Comparison of ENCODE assay signal across 8 cellular contexts in the genomic region with DNA sequence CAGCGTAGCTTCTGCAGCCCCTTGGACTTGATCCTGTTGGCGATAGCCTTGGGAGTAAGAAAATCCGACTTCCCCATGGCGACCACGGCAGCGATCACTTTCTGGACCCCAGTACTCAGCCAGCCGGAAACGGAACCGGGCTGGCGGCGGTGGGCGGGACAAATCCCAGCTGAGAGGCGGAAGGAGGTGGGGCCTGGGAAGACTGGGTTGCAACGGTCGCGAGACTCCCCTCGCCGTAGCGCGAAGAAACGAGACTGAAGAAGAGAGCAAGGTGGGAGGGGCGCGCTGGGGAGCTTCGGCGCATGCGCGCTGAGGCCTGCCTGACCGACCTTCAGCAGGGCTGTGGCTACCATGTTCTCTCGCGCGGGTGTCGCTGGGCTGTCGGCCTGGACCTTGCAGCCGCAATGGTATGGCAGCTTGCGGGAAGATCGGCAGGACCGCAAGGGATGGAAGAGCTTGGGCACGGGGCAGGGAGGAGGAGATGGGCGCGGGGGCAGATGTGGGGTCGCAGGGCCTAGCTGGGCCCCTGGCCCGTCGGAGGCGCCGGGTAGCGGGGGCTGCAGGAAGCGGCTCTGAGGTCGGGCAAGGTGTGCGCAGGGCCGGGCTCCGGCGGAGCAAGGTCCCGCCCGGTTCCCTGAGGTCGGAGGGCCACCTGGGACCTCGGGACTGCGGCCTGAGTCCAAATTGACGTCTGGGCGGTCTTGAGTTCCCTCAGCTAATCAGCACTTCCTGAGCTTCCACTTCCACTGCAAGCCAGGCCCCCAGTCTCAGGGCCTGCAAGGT. TPM values are rescaled to one million over a fixed set of nuclear protein-coding genes. Genes with fewer than 3 reads are reported as not detected.
DNase-seq lines count a peak whose midpoint lies in the region; ATAC-seq and TF ChIP-seq lines count a peak whose summit lies in the region.

A gene (plus strand): TSS at position 321 of the 783 bp plus-strand sequence. CDS start 31 bp downstream, at position 352.
A gene with protein sequence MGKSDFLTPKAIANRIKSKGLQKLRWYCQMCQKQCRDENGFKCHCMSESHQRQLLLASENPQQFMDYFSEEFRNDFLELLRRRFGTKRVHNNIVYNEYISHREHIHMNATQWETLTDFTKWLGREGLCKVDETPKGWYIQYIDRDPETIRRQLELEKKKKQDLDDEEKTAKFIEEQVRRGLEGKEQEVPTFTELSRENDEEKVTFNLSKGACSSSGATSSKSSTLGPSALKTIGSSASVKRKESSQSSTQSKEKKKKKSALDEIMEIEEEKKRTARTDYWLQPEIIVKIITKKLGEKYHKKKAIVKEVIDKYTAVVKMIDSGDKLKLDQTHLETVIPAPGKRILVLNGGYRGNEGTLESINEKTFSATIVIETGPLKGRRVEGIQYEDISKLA (minus strand): TSS at position 137 of the 783 bp plus-strand sequence. CDS start 60 bp downstream, at position 77.

- TF ChIP-seq CTCF in thoracic aorta (IDR thresholded peaks at IDR 0.05), result no peak

- no peaks in the 10 kb centered on the region for H3K36me3 ChIP-seq in thoracic aorta

- POLR2A ChIA-PET in HEK293T (lab: Yijun Ruan, JAX), result interaction anchor here (0.7 to 2.3 kb wide), 21 partner anchors 9 to 309 kb away, joined by 3 to 36 read pairs (median 4); a partner anchor contains a TSS

- peak; percentile 99 for ATAC-seq in thoracic aorta (ENCODE audit: insufficient number of reproducible peaks, low FRiP score, low read depth)

- peak within 1 kb of the TSS; percentile 86 for H3K4me3 ChIP-seq in thoracic aorta

- H3K4me1 ChIP-seq in thoracic aorta (ENCODE audit: control insufficient read depth in 1 of 2, low read depth in 2 of 2), result peaks cover 26 to 42% of the 10 kb centered on the region in 2 donors

- H3K27ac ChIP-seq in thoracic aorta, result peak within 1 kb of the TSS; percentile 55 to 60

- no peaks in the 10 kb centered on the region for H3K9me3 ChIP-seq in thoracic aorta

- DNase-seq in GM04503 (ENCODE audit: low read depth) (peak; percentile 71), HEK293T (ENCODE audit: extremely low spot score) (peak; percentile 98), MV-4-11 (lab: John Stamatoyannopoulos, UW) (peak; percentile 93), SK-N-DZ (ENCODE audit: low spot score) (peak; percentile 98), globus pallidus (ENCODE audit: low spot score) (peak; percentile 97), occipital lobe (lab: John Stamatoyannopoulos, UW) (peak; percentile 97), thoracic aorta (ENCODE audit: low spot score) (peak; percentile 94)
- peak; percentile 98 for DNase-seq in activated naive CD4-positive, alpha-beta T cell treated with Interleukin-2 at 50 U/mL for 16 hours

- H3K27me3 ChIP-seq in thoracic aorta (replicated peaks; ENCODE audit: insufficient read depth), result no peaks in the 10 kb centered on the region

- CTCF ChIA-PET in HEK293T (lab: Yijun Ruan, JAX), result no interaction called here

TF ChIP-seq in HEK293T, 16 proteins besides CTCF, POLR2A, EP300 and RAD21:
- TF ChIP-seq TARDBP (IDR thresholded peaks at IDR 0.05) (no peak), ELF4 (IDR thresholded peaks at IDR 0.05) (peak; percentile 18), SUZ12 (IDR thresholded peaks at IDR 0.05) (no peak), HDGF (IDR thresholded peaks at IDR 0.05; ENCODE audit: borderline replicate concordance) (peak; percentile 91; the same call in 1 of the 2 replicates), NFRKB (IDR thresholded peaks at IDR 0.05) (no peak), L3MBTL2 (conservative IDR thresholded peaks at IDR 0.05) (no peak; the same call in 1 of the 2 replicates)

RNA-seq across cellular contexts. Expression of the first gene that starts in this region (rescaled TPM):
- polyA plus RNA-seq in SK-N-DZ (2014; cell fraction: cytosol; rRNA removed), result 999 and 1,167 TPM in 2 replicates
- polyA plus RNA-seq in SK-N-DZ (2014; cell fraction: nucleus; rRNA removed), result 618 and 872 TPM in 2 replicates
- total RNA-seq in occipital lobe, result 348 TPM
- total RNA-seq in thoracic aorta, result 100 to 1,000 TPM; 128 to 168 TPM

RNA-seq across cellular contexts. Expression of the second gene that starts in this region (rescaled TPM):
- polyA plus RNA-seq in SK-N-DZ (2014; cell fraction: cytosol; rRNA removed), result 13.6 and 13.9 TPM in 2 replicates
- polyA plus RNA-seq in SK-N-DZ (2014; cell fraction: nucleus; rRNA removed), result 14.1 and 26.3 TPM in 2 replicates
- total RNA-seq in occipital lobe (9.2 TPM), thoracic aorta (10 to 100 TPM in 1 of 2 donors, 1 to 10 TPM in 1; 2.8 to 14.6 TPM)

Comparison
In these comparisons a context has a peak if more than half of its experiments do, and no peak if none do; other contexts are left out.
1. Peak in every context shown above with its lines: DNase-seq, ATAC-seq, H3K4me3 ChIP-seq and H3K27ac ChIP-seq.